Comparison of ENCODE assay signal across 16 cellular contexts in genomic region chr5:162434311-162434710, GRCh38.
DNase-seq lines count a peak whose midpoint lies in the region; ATAC-seq and TF ChIP-seq lines count a peak whose summit lies in the region.
"Had no signal": no experiment of that assay in that cellular context is flagged by ENCODE, and none has a peak within 500 bp of the region (broad histone marks: within the 10 kb centered on the region; RNA-seq: fewer than 3 reads in every experiment).

No MANE protein-coding gene starts in this region.

- ATAC-seq in HG03354 (IDR thresholded peaks at IDR 0.05; ENCODE audit: poor library complexity, severe bottlenecking, unreplicated experiment): no peak
- ATAC-seq in HG03342 (IDR thresholded peaks at IDR 0.05; ENCODE audit: unreplicated experiment): no peak
- ATAC-seq: GM12878, HCT116 had no signal

- DNase-seq in Caki2 (ENCODE audit: low read depth) (peak; percentile 68), epithelial cell of proximal tubule (ENCODE audit: low read depth) (peak; percentile 93), kidney tubule cell (ENCODE audit: low spot score) (peak; percentile 92), renal cortical epithelial cell (ENCODE audit: low read depth) (peak; percentile 98), AG20443 (ENCODE audit: low spot score) (no peak)
- DNase-seq in activated CD4-positive, alpha-beta T cell treated with anti-CD3 and anti-CD28 coated beads, Interleukin-2, amount 50 U/mL, for 48 hours: no peak
- DNase-seq: AML-193; Calu3; CD4-positive, CD25-positive, alpha-beta regulatory T cell; DMS 273 treated with DMSO at 0.1 percent for 48 hours; GM23248 had no signal

- TF ChIP-seq CTCF in epithelial cell of proximal tubule (conservative IDR thresholded peaks at IDR 0.05; ENCODE audit: low read depth, low read length): no peak

- no peak overlapping the region for H3K4me3 ChIP-seq in epithelial cell of proximal tubule (ENCODE audit: low read depth, low read length)
- H3K4me3 ChIP-seq: BLaER1, GM12878, GM23248 had no signal

- in situ Hi-C loops in Caki2 (cut with HindIII; ENCODE audit: low pct_unique_long_range_greater_than_20kb, low sequenced_read_pairs): no loop called here

Comparison
In these comparisons a context has a peak if more than half of its experiments do, and no peak if none do; other contexts are left out.
1. DNase-seq: peak in Caki2 (single experiment), epithelial cell of proximal tubule (single experiment), kidney tubule cell (single experiment) and renal cortical epithelial cell (single experiment); none in AG20443 (single experiment) and activated CD4-positive, alpha-beta T cell treated with anti-CD3 and anti-CD28 coated beads, Interleukin-2, amount 50 U/mL, for 48 hours (0 of 2).